Comparison of ENCODE assay signal across 8 cellular contexts in genomic region chr6:56314683-56315523, GRCh38.
DNase-seq lines count a peak whose midpoint lies in the region; ATAC-seq and TF ChIP-seq lines count a peak whose summit lies in the region.

No MANE protein-coding gene starts in this region.

- no peaks in the 10 kb centered on the region for H3K27me3 ChIP-seq in gastroesophageal sphincter
- H3K27me3 ChIP-seq in tibial nerve, result no peaks in the 10 kb centered on the region

- in situ Hi-C loops in SK-MEL-5 (cut with HindIII; ENCODE audit: low pct_unique_long_range_greater_than_20kb, low sequenced_read_pairs), result no loop called here

- no peak overlapping the region for H3K27ac ChIP-seq in 22Rv1
- no peak overlapping the region for H3K27ac ChIP-seq in gastroesophageal sphincter
- H3K27ac ChIP-seq in tibial nerve, result no peak overlapping the region

- ATAC-seq in gastroesophageal sphincter, result no peak

- H3K36me3 ChIP-seq in gastroesophageal sphincter, result no peaks in the 10 kb centered on the region
- H3K36me3 ChIP-seq in tibial nerve, result no peaks in the 10 kb centered on the region

- TF ChIP-seq CTCF in 22Rv1 (IDR thresholded peaks at IDR 0.05), result peak; percentile 86
- peak; percentile 54 to 73 (median 61) for TF ChIP-seq CTCF in gastroesophageal sphincter (IDR thresholded peaks at IDR 0.05)
- TF ChIP-seq CTCF in tibial nerve (IDR thresholded peaks at IDR 0.05), result peak in 4 of 5 experiments; percentile 28 to 53 (median 36)

- DNase-seq in Daoy (ENCODE audit: low read depth), result peak; percentile 61
- DNase-seq in HK-2 (ENCODE audit: unreplicated experiment), result peak; percentile 32
- peak; percentile 58 for DNase-seq in SK-MEL-5 (ENCODE audit: low read depth, low spot score)
- DNase-seq in tibial nerve (ENCODE audit: low spot score in 2 of 2), result no peak
- no peak for DNase-seq in activated naive CD4-positive, alpha-beta T cell treated with anti-CD3 and anti-CD28 coated beads, Interleukin-2, amount 50 U/mL, for 16 hours
- no peak for DNase-seq in epidermal melanocyte (ENCODE audit: insufficient read length, low spot score)

- TF ChIP-seq POLR2A in gastroesophageal sphincter (IDR thresholded peaks at IDR 0.05) (no peak), tibial nerve (IDR thresholded peaks at IDR 0.05) (no peak)

- H3K9me3 ChIP-seq in gastroesophageal sphincter, result no peaks in the 10 kb centered on the region
- no peaks in the 10 kb centered on the region for H3K9me3 ChIP-seq in tibial nerve

- no peaks in the 10 kb centered on the region for H3K4me1 ChIP-seq in gastroesophageal sphincter
- H3K4me1 ChIP-seq in tibial nerve, result no peaks in the 10 kb centered on the region

- H3K4me3 ChIP-seq in gastroesophageal sphincter (no peak overlapping the region), tibial nerve (no peak overlapping the region)

- no peak for TF ChIP-seq EP300 in gastroesophageal sphincter (IDR thresholded peaks at IDR 0.05)
- no peak for TF ChIP-seq EP300 in tibial nerve (IDR thresholded peaks at IDR 0.05)

- 54 to 57% methylated on average over 8 to 10 of the region's 11 CpGs for WGBS in gastroesophageal sphincter (ENCODE audit: low coverage in 1 of 2), 2 donors
- WGBS in tibial nerve, 2 donors, result 70 to 73% methylated on average over 11 of the region's 11 CpGs

Comparison
In these comparisons a context has a peak if more than half of its experiments do, and no peak if none do; other contexts are left out.
1. CTCF ChIP-seq: peak in every context shown above with its lines; median percentile 86 in 22Rv1; 61 in gastroesophageal sphincter; 36 in tibial nerve.
2. DNase-seq: peak in Daoy (single experiment), HK-2 (single experiment) and SK-MEL-5 (single experiment); none in tibial nerve (0 of 2), activated naive CD4-positive, alpha-beta T cell treated with anti-CD3 and anti-CD28 coated beads, Interleukin-2, amount 50 U/mL, for 16 hours (single experiment) and epidermal melanocyte (single experiment).